ENCODE assay signal across 27 cellular contexts in genomic region chr1:28894785-28895184, GRCh38.
"Had no signal": no experiment of that assay in that cellular context is flagged by ENCODE, and none has a peak within 500 bp of the region (broad histone marks: within the 10 kb centered on the region; RNA-seq: fewer than 3 reads in every experiment).

No MANE protein-coding gene starts in this region.

- H3K9me3 ChIP-seq: gastrocnemius medialis, left ventricle myocardium inferior, lower lobe of right lung, stomach, testis, tibial nerve, upper lobe of left lung, uterus had no signal

- ATAC-seq: gastrocnemius medialis, left colon, lower lobe of right lung, natural killer cell, sciatic nerve had no signal

- H3K27ac ChIP-seq: dorsolateral prefrontal cortex, gastrocnemius medialis, hepatocyte, left ventricle myocardium inferior, lower lobe of right lung, parathyroid adenoma, stomach, testis, tibial nerve had no signal

- H3K4me2 ChIP-seq: hepatocyte, smooth muscle cell had no signal

- H3K27me3 ChIP-seq: dorsolateral prefrontal cortex, gastrocnemius medialis, hepatocyte, stomach, testis, tibial nerve, upper lobe of left lung, uterus had no signal

- H2AFZ ChIP-seq: hepatocyte, parathyroid adenoma had no signal

- H3K36me3 ChIP-seq: gastrocnemius medialis, left ventricle myocardium inferior, lower lobe of right lung, tibial nerve, uterus had no signal

- H3K9ac ChIP-seq: parathyroid adenoma had no signal

- H3K4me1 ChIP-seq: parathyroid adenoma, uterus had no signal

- H3K4me3 ChIP-seq: dorsolateral prefrontal cortex, gastrocnemius medialis, hepatocyte, left ventricle myocardium inferior, lower lobe of right lung, smooth muscle cell, stomach, testis, tibial nerve, upper lobe of left lung, uterus had no signal

- FAIRE-seq: colon, islet of Langerhans had no signal

- DNase-seq: dorsolateral prefrontal cortex; effector CD4-positive, alpha-beta T cell; foreskin fibroblast; gastrocnemius medialis; head of caudate nucleus; kidney glomerular epithelial cell; left colon; left ventricle myocardium inferior; lower lobe of right lung; natural killer cell; stimulated activated CD4-positive, alpha-beta T cell treated with anti-CD3 and anti-CD28 coated beads, Interleukin-12 subunit alpha, Interleukin-12 subunit beta, amount 100 ng/mL, for 4 hours; stimulated activated CD4-positive, alpha-beta T cell treated with anti-CD3 and anti-CD28 coated beads, Interleukin-1b, Interleukin-23, amount 100 ng/mL, for 48 hours; stimulated activated CD4-positive, alpha-beta T cell treated with anti-CD3 and anti-CD28 coated beads, Interleukin-4, amount 100 ng/mL, for 1 hour; stimulated activated CD8-positive, alpha-beta memory T cell treated with anti-CD3 and anti-CD28 coated beads, Interleukin-4, amount 100 ng/mL, for 48 hours; stimulated activated naive CD4-positive, alpha-beta T cell treated with Interleukin-2 at 50 U/mL for 16 hours; stomach; substantia nigra; testis; upper lobe of left lung; uterus had no signal
